10 cellular contexts compared by ENCODE assay signal in genomic region chr3:52681610-52682009, GRCh38. TPM values are rescaled to one million over a fixed set of nuclear protein-coding genes. Genes with fewer than 3 reads are reported as not detected.
A peak's percentile ranks its signal among the peaks of the same experiment; 100 is the strongest.
DNase-seq lines count a peak whose midpoint lies in the region; ATAC-seq, FAIRE-seq and TF ChIP-seq lines count a peak whose summit lies in the region.
"Had no signal": no experiment of that assay in that cellular context is flagged by ENCODE, and none has a peak within 500 bp of the region (broad histone marks: within the 10 kb centered on the region; RNA-seq: fewer than 3 reads in every experiment).

No MANE protein-coding gene starts in this region.

- TF ChIP-seq RAD21 in HepG2 (CRISPR knock-in tag; IDR thresholded peaks at IDR 0.05): no peak

- H3K27me3 Mint-ChIP-seq in activated T-cell treated with anti-CD3 and anti-CD28 coated beads, Interleukin-2, amount 50 U/mL, for 72 hours (ENCODE audit: low read depth): no peaks in the 10 kb centered on the region
- H3K27me3 Mint-ChIP-seq in WTC11 (ENCODE audit: low read depth): no peaks in the 10 kb centered on the region; the same call in 1 of the 2 replicates

- H3K9ac ChIP-seq in HepG2 (ENCODE audit: insufficient read depth, low read depth, low read length): peak overlapping the region; percentile 19; the same call in 1 of the 2 replicates

- peaks cover 56% of the 10 kb centered on the region for H3K79me2 ChIP-seq in HepG2 (ENCODE audit: insufficient read depth, low read length)

- no peak overlapping the region for H2AFZ ChIP-seq in HepG2 (ENCODE audit: low read length)

- H3K36me3 Mint-ChIP-seq in activated T-cell treated with anti-CD3 and anti-CD28 coated beads, Interleukin-2, amount 50 U/mL, for 72 hours (ENCODE audit: insufficient read depth in 2 of 2): peaks cover 15 to 34% of the 10 kb centered on the region in 2 donors
- H3K36me3 Mint-ChIP-seq in WTC11: peaks cover 30% of the 10 kb centered on the region

- TF ChIP-seq CTCF in WTC11 (IDR thresholded peaks at IDR 0.05) (no peak), HepG2 (CRISPR knock-in tag; IDR thresholded peaks at IDR 0.05) (no peak), tibial nerve (IDR thresholded peaks at IDR 0.05) (no peak), GM20000 (IDR thresholded peaks at IDR 0.05; ENCODE audit: extremely low read depth, missing control alignments) (no peak)

- peak overlapping the region; percentile 45 for H3K4me2 ChIP-seq in HepG2 (ENCODE audit: low read depth, low read length)

- H3K36me3 ChIP-seq in HepG2 (replicated peaks in 1 of 2; ENCODE audit: control insufficient read depth in 1 of 2, insufficient read depth in 2 of 2, low read length in 2 of 2) (peaks cover 4 to 30% of the 10 kb centered on the region in 2 experiments), tibial nerve (peaks cover 3 to 28% (median 11%) of the 10 kb centered on the region in 3 donors)

- intact Hi-C loops in HepG2 (cut with micrococcal nuclease; ENCODE audit: unreplicated experiment): loop anchor here (1.0 kb wide), 1 partner anchor 209 kb away; no protein-coding TSS in a partner anchor

- ATAC-seq in activated T-cell treated with anti-CD3 and anti-CD28 coated beads, Interleukin-2, amount 50 U/mL, for 72 hours (replicated peaks in 1 of 2): no peak
- ATAC-seq in WTC11: no peak
- ATAC-seq in HepG2: no peak
- no peak for ATAC-seq in GM18519 (IDR thresholded peaks at IDR 0.05; ENCODE audit: low FRiP score, unreplicated experiment)

- H3K4me1 ChIP-seq in HepG2 (ENCODE audit: insufficient read depth, low read length): peaks cover 66% of the 10 kb centered on the region
- H3K4me1 ChIP-seq in tibial nerve: peaks cover 1 to 70% (median 47%) of the 10 kb centered on the region in 4 donors

- FAIRE-seq in HepG2 (lab: Jason Lieb, UNC): no peak

- H3K4me1 Mint-ChIP-seq in activated T-cell treated with anti-CD3 and anti-CD28 coated beads, Interleukin-2, amount 50 U/mL, for 72 hours (ENCODE audit: low read depth): peaks cover 70% of the 10 kb centered on the region
- peaks cover 18% of the 10 kb centered on the region for H3K4me1 Mint-ChIP-seq in WTC11

- H3K27ac ChIP-seq in HepG2 (ENCODE audit: extremely low read length, insufficient read depth, low read length): peak overlapping the region; percentile 70
- H3K27ac ChIP-seq in tibial nerve: peak overlapping the region; percentile 21 to 99 (median 76)
- H3K27ac ChIP-seq: C4-2B had no signal

- no peaks in the 10 kb centered on the region for H3K9me3 Mint-ChIP-seq in activated T-cell treated with anti-CD3 and anti-CD28 coated beads, Interleukin-2, amount 50 U/mL, for 72 hours
- H3K9me3 Mint-ChIP-seq in WTC11: no peaks in the 10 kb centered on the region

- TF ChIP-seq EP300 in HepG2 (IDR thresholded peaks at IDR 0.05; ENCODE audit: low read depth in 2 of 2, low read length in 2 of 2) (no peak), HepG2 (CRISPR knock-in tag; IDR thresholded peaks at IDR 0.05; ENCODE audit: borderline replicate concordance) (no peak), tibial nerve (IDR thresholded peaks at IDR 0.05) (no peak)

- DNase-seq in activated T-cell treated with anti-CD3 and anti-CD28 coated beads, Interleukin-2, amount 50 U/mL, for 72 hours: no peak
- DNase-seq in activated T-cell treated with anti-CD3 and anti-CD28 coated beads, Interleukin-2, amount 50 U/mL, for 48 hours: no peak
- DNase-seq in WTC11 (ENCODE audit: low spot score): no peak
- no peak for DNase-seq in HepG2 (ENCODE audit: low spot score)
- no peak for DNase-seq in tibial nerve (ENCODE audit: low spot score in 2 of 2)
- no peak for DNase-seq in GM20000 (ENCODE audit: low spot score)
- DNase-seq in GOT3 (lab: John Stamatoyannopoulos, UW): no peak
- DNase-seq: NCI-H1092 had no signal

- no peaks in the 10 kb centered on the region; the same call in 1 of the 2 replicates for H4K20me1 ChIP-seq in HepG2 (ENCODE audit: insufficient read depth, low read length)

- H3K27ac Mint-ChIP-seq in activated T-cell treated with anti-CD3 and anti-CD28 coated beads, Interleukin-2, amount 50 U/mL, for 72 hours: peak overlapping the region; percentile 96
- peak overlapping the region; percentile 16 for H3K27ac Mint-ChIP-seq in WTC11

- BruUV-seq in HepG2 (replicated peaks; lab: Mats Ljungman, UMichigan): no TSS peak

- TF ChIP-seq POLR2A in HepG2 (IDR thresholded peaks at IDR 0.05; ENCODE audit: insufficient read depth in 1 of 2, low read depth in 2 of 2, low read length in 2 of 2) (no peak), tibial nerve (IDR thresholded peaks at IDR 0.05) (no peak)

- H3K27me3 ChIP-seq in HepG2 (ENCODE audit: control insufficient read depth in 1 of 2, insufficient read depth in 2 of 2, low read length in 2 of 2) (no peaks in the 10 kb centered on the region; a peak in 1 of 5 replicates), tibial nerve (no peaks in the 10 kb centered on the region)

- no peaks in the 10 kb centered on the region for H3K9me3 ChIP-seq in HepG2 (ENCODE audit: low read length)
- no peaks in the 10 kb centered on the region for H3K9me3 ChIP-seq in tibial nerve

- CTCF ChIA-PET in WTC11 (lab: Charles Lee): interaction anchor here (1.0 kb wide), 1 partner anchor 117 kb away, joined by 3 read pairs; no protein-coding TSS in a partner anchor
- CTCF ChIA-PET in HepG2 (lab: Yijun Ruan, JAX; ENCODE audit: low intra/inter-chr PET ratio, low total read pairs): interaction anchor here (1.2 kb wide), 1 partner anchor 210 kb away, joined by 3 read pairs; no protein-coding TSS in a partner anchor

- H3K4me3 ChIP-seq in HepG2 (replicated peaks in 1 of 3; ENCODE audit: insufficient read depth in 1 of 3, low read depth in 2 of 3, low read length in 3 of 3) (no peak overlapping the region), tibial nerve (no peak overlapping the region)

- 91% methylated on average over 3 of the region's 3 CpGs for WGBS in HepG2 (ENCODE audit: low lambda C conversion rate)
- 27 to 51% methylated on average over 3 of the region's 3 CpGs for WGBS in tibial nerve, 2 donors

- in situ Hi-C loops in HepG2 (cut with HindIII; ENCODE audit: extremely low pct_ligation_motif_present, low pct_unique_long_range_greater_than_20kb): loop anchor here (10.0 kb wide), 1 partner anchor 227 kb away; the partner anchor contains the start of genes NISCH and TNNC1

- POLR2A ChIA-PET in WTC11 (lab: Charles Lee) (no interaction called here), HepG2 (lab: Yijun Ruan, JAX) (interaction anchor here (1.0 to 1.1 kb wide), 2 partner anchors 23 to 145 kb away, joined by 4 to 8 read pairs; partner anchors contain the start of genes GLT8D1, SPCS1 and UQCC5)

- peak overlapping the region; percentile 65 to 77 for H3K4me3 Mint-ChIP-seq in activated T-cell treated with anti-CD3 and anti-CD28 coated beads, Interleukin-2, amount 50 U/mL, for 72 hours
- no peak overlapping the region for H3K4me3 Mint-ChIP-seq in WTC11

RNA-seq across cellular contexts. Expression of gene PBRM1, which starts 4.1 kb away (rescaled TPM):
- 10 to 100 TPM; 66.2 to 66.7 TPM for total RNA-seq in activated T-cell treated with anti-CD3 and anti-CD28 coated beads, Interleukin-2, amount 50 U/mL, for 72 hours
- total RNA-seq in WTC11 (2021): 44.3 to 48.8 TPM (median 48.8 TPM) in 3 replicates
- total RNA-seq in HepG2 (2016; rRNA removed; fragmentation: Illumina TruSeq; extraction: Trizol): 33.2 and 47.0 TPM in 2 replicates
- 5.1 and 8.0 TPM in 2 replicates for total RNA-seq in HepG2 (2016; cell fraction: cytosol; rRNA removed; fragmentation: Illumina TruSeq; extraction: Trizol; ENCODE audit: low read depth)
- 33.8 and 40.2 TPM in 2 replicates for total RNA-seq in HepG2 (2016; cell fraction: insoluble cytoplasmic fraction; rRNA removed; fragmentation: Illumina TruSeq; extraction: Trizol)
- total RNA-seq in HepG2 (2016; cell fraction: membrane; rRNA removed; fragmentation: Illumina TruSeq; extraction: Trizol): 13.4 and 13.8 TPM in 2 replicates
- total RNA-seq in HepG2 (2016; cell fraction: nucleus; rRNA removed; fragmentation: Illumina TruSeq; extraction: Trizol): 49.5 and 50.7 TPM in 2 replicates
- 9.6 and 10.9 TPM in 2 replicates for polyA plus RNA-seq in HepG2 (2011; rRNA removed)
- polyA plus RNA-seq in HepG2 (2011; cell fraction: cytosol; rRNA removed): 6.0 and 7.9 TPM in 2 replicates
- 15.1 and 15.8 TPM in 2 replicates for polyA plus RNA-seq in HepG2 (2011; cell fraction: nucleus; rRNA removed)
- polyA plus RNA-seq in HepG2 (2012): 10.4 and 11.8 TPM in 2 replicates
- 0.65 and 1.2 TPM in 2 replicates for polyA plus RNA-seq in HepG2 (2016; cell fraction: cytosol; fragmentation: Illumina TruSeq; extraction: Trizol; ENCODE audit: low read depth)
- 19.3 and 20.8 TPM in 2 replicates for polyA plus RNA-seq in HepG2 (2016; cell fraction: insoluble cytoplasmic fraction; fragmentation: Illumina TruSeq; extraction: Trizol; ENCODE audit: low read depth)
- 1.9 and 2.1 TPM in 2 replicates for polyA plus RNA-seq in HepG2 (2016; cell fraction: membrane; fragmentation: Illumina TruSeq; extraction: Trizol; ENCODE audit: low read depth)
- polyA plus RNA-seq in HepG2 (2016; cell fraction: nucleus; fragmentation: Illumina TruSeq; extraction: Trizol; ENCODE audit: insufficient read depth, low read depth): 22.8 and 26.1 TPM in 2 replicates
- 25.3 and 61.3 TPM in 2 replicates for polyA minus RNA-seq in HepG2 (2011; rRNA and poly(A)+ RNA removed; ENCODE audit: low replicate concordance)
- polyA minus RNA-seq in HepG2 (2011; cell fraction: cytosol; rRNA and poly(A)+ RNA removed): 22.6 and 23.7 TPM in 2 replicates
- polyA minus RNA-seq in HepG2 (2011; cell fraction: nucleus; rRNA and poly(A)+ RNA removed): 57.8 and 69.2 TPM in 2 replicates
- 100 to 1,000 TPM in 3 of 4 donors, 10 to 100 TPM in 1; 87.0 to 123 (median 114) TPM for total RNA-seq in tibial nerve

RNA-seq across cellular contexts. Expression of gene GNL3, which starts 4.2 kb away (rescaled TPM):
- total RNA-seq in activated T-cell treated with anti-CD3 and anti-CD28 coated beads, Interleukin-2, amount 50 U/mL, for 72 hours: 100 to 1,000 TPM; 131 to 158 TPM
- 131 to 180 TPM (median 133 TPM) in 3 replicates for total RNA-seq in WTC11 (2021)
- 257 and 281 TPM in 2 replicates for total RNA-seq in HepG2 (2016; rRNA removed; fragmentation: Illumina TruSeq; extraction: Trizol)
- 60.4 and 64.3 TPM in 2 replicates for total RNA-seq in HepG2 (2016; cell fraction: cytosol; rRNA removed; fragmentation: Illumina TruSeq; extraction: Trizol; ENCODE audit: low read depth)
- total RNA-seq in HepG2 (2016; cell fraction: insoluble cytoplasmic fraction; rRNA removed; fragmentation: Illumina TruSeq; extraction: Trizol): 257 and 284 TPM in 2 replicates
- 76.1 and 91.0 TPM in 2 replicates for total RNA-seq in HepG2 (2016; cell fraction: membrane; rRNA removed; fragmentation: Illumina TruSeq; extraction: Trizol)
- 252 and 273 TPM in 2 replicates for total RNA-seq in HepG2 (2016; cell fraction: nucleus; rRNA removed; fragmentation: Illumina TruSeq; extraction: Trizol)
- 91.7 and 129 TPM in 2 replicates for polyA plus RNA-seq in HepG2 (2011; rRNA removed)
- polyA plus RNA-seq in HepG2 (2011; cell fraction: cytosol; rRNA removed): 37.1 and 48.9 TPM in 2 replicates
- 185 and 204 TPM in 2 replicates for polyA plus RNA-seq in HepG2 (2011; cell fraction: nucleus; rRNA removed)
- 118 and 153 TPM in 2 replicates for polyA plus RNA-seq in HepG2 (2012)
- polyA plus RNA-seq in HepG2 (2016; cell fraction: cytosol; fragmentation: Illumina TruSeq; extraction: Trizol; ENCODE audit: low read depth): 27.6 and 27.7 TPM in 2 replicates
- polyA plus RNA-seq in HepG2 (2016; cell fraction: insoluble cytoplasmic fraction; fragmentation: Illumina TruSeq; extraction: Trizol; ENCODE audit: low read depth): 214 and 224 TPM in 2 replicates
- 41.7 and 44.4 TPM in 2 replicates for polyA plus RNA-seq in HepG2 (2016; cell fraction: membrane; fragmentation: Illumina TruSeq; extraction: Trizol; ENCODE audit: low read depth)
- polyA plus RNA-seq in HepG2 (2016; cell fraction: nucleus; fragmentation: Illumina TruSeq; extraction: Trizol; ENCODE audit: insufficient read depth, low read depth): 336 and 359 TPM in 2 replicates
- polyA minus RNA-seq in HepG2 (2011; rRNA and poly(A)+ RNA removed; ENCODE audit: low replicate concordance): 38.6 and 73.5 TPM in 2 replicates
- polyA minus RNA-seq in HepG2 (2011; cell fraction: cytosol; rRNA and poly(A)+ RNA removed): 34.7 and 37.7 TPM in 2 replicates
- 291 and 322 TPM in 2 replicates for polyA minus RNA-seq in HepG2 (2011; cell fraction: nucleus; rRNA and poly(A)+ RNA removed)
- total RNA-seq in tibial nerve: 10 to 100 TPM; 44.8 to 57.5 (median 52.6) TPM

RNA-seq across cellular contexts. Expression of gene GLT8D1, which starts 24.0 kb away (rescaled TPM):
- total RNA-seq in activated T-cell treated with anti-CD3 and anti-CD28 coated beads, Interleukin-2, amount 50 U/mL, for 72 hours: 10 to 100 TPM; 37.8 to 38.3 TPM
- total RNA-seq in WTC11 (2021): 41.2 to 46.0 TPM (median 43.8 TPM) in 3 replicates
- total RNA-seq in HepG2 (2016; rRNA removed; fragmentation: Illumina TruSeq; extraction: Trizol): 65.1 and 110 TPM in 2 replicates
- 26.1 and 37.4 TPM in 2 replicates for total RNA-seq in HepG2 (2016; cell fraction: cytosol; rRNA removed; fragmentation: Illumina TruSeq; extraction: Trizol; ENCODE audit: low read depth)
- 57.9 and 103 TPM in 2 replicates for total RNA-seq in HepG2 (2016; cell fraction: insoluble cytoplasmic fraction; rRNA removed; fragmentation: Illumina TruSeq; extraction: Trizol)
- 58.5 and 71.5 TPM in 2 replicates for total RNA-seq in HepG2 (2016; cell fraction: membrane; rRNA removed; fragmentation: Illumina TruSeq; extraction: Trizol)
- 95.9 and 108 TPM in 2 replicates for total RNA-seq in HepG2 (2016; cell fraction: nucleus; rRNA removed; fragmentation: Illumina TruSeq; extraction: Trizol)
- 109 and 121 TPM in 2 replicates for polyA plus RNA-seq in HepG2 (2011; rRNA removed)
- 73.3 and 91.3 TPM in 2 replicates for polyA plus RNA-seq in HepG2 (2011; cell fraction: cytosol; rRNA removed)
- 70.1 and 84.3 TPM in 2 replicates for polyA plus RNA-seq in HepG2 (2011; cell fraction: nucleus; rRNA removed)
- polyA plus RNA-seq in HepG2 (2012): 73.6 and 98.8 TPM in 2 replicates
- 24.2 and 36.5 TPM in 2 replicates for polyA plus RNA-seq in HepG2 (2016; cell fraction: cytosol; fragmentation: Illumina TruSeq; extraction: Trizol; ENCODE audit: low read depth)
- 69.1 and 71.8 TPM in 2 replicates for polyA plus RNA-seq in HepG2 (2016; cell fraction: insoluble cytoplasmic fraction; fragmentation: Illumina TruSeq; extraction: Trizol; ENCODE audit: low read depth)
- polyA plus RNA-seq in HepG2 (2016; cell fraction: membrane; fragmentation: Illumina TruSeq; extraction: Trizol; ENCODE audit: low read depth): 43.6 and 60.3 TPM in 2 replicates
- 167 and 178 TPM in 2 replicates for polyA plus RNA-seq in HepG2 (2016; cell fraction: nucleus; fragmentation: Illumina TruSeq; extraction: Trizol; ENCODE audit: insufficient read depth, low read depth)
- polyA minus RNA-seq in HepG2 (2011; rRNA and poly(A)+ RNA removed; ENCODE audit: low replicate concordance): 39.4 and 50.8 TPM in 2 replicates
- 36.1 and 37.9 TPM in 2 replicates for polyA minus RNA-seq in HepG2 (2011; cell fraction: cytosol; rRNA and poly(A)+ RNA removed)
- polyA minus RNA-seq in HepG2 (2011; cell fraction: nucleus; rRNA and poly(A)+ RNA removed): 33.9 and 50.1 TPM in 2 replicates
- total RNA-seq in tibial nerve: 100 to 1,000 TPM in 1 of 4 donors, 10 to 100 TPM in 3; 44.7 to 109 (median 94.9) TPM

RNA-seq across cellular contexts. Expression of gene SPCS1, which starts 24.3 kb away (rescaled TPM):
- total RNA-seq in activated T-cell treated with anti-CD3 and anti-CD28 coated beads, Interleukin-2, amount 50 U/mL, for 72 hours: 100 to 1,000 TPM; 100 to 111 TPM
- total RNA-seq in WTC11 (2021): 92.5 to 101 TPM (median 98.5 TPM) in 3 replicates
- total RNA-seq in HepG2 (2016; rRNA removed; fragmentation: Illumina TruSeq; extraction: Trizol): 100 and 120 TPM in 2 replicates
- 40.5 and 45.6 TPM in 2 replicates for total RNA-seq in HepG2 (2016; cell fraction: cytosol; rRNA removed; fragmentation: Illumina TruSeq; extraction: Trizol; ENCODE audit: low read depth)
- 101 and 120 TPM in 2 replicates for total RNA-seq in HepG2 (2016; cell fraction: insoluble cytoplasmic fraction; rRNA removed; fragmentation: Illumina TruSeq; extraction: Trizol)
- 58.3 and 62.1 TPM in 2 replicates for total RNA-seq in HepG2 (2016; cell fraction: membrane; rRNA removed; fragmentation: Illumina TruSeq; extraction: Trizol)
- 98.8 and 103 TPM in 2 replicates for total RNA-seq in HepG2 (2016; cell fraction: nucleus; rRNA removed; fragmentation: Illumina TruSeq; extraction: Trizol)
- 61.8 and 84.6 TPM in 2 replicates for polyA plus RNA-seq in HepG2 (2011; rRNA removed)
- 92.3 and 116 TPM in 2 replicates for polyA plus RNA-seq in HepG2 (2011; cell fraction: cytosol; rRNA removed)
- 20.3 and 25.6 TPM in 2 replicates for polyA plus RNA-seq in HepG2 (2011; cell fraction: nucleus; rRNA removed)
- polyA plus RNA-seq in HepG2 (2012): 100 and 134 TPM in 2 replicates
- polyA plus RNA-seq in HepG2 (2016; cell fraction: cytosol; fragmentation: Illumina TruSeq; extraction: Trizol; ENCODE audit: low read depth): 78.3 and 89.5 TPM in 2 replicates
- 176 and 187 TPM in 2 replicates for polyA plus RNA-seq in HepG2 (2016; cell fraction: insoluble cytoplasmic fraction; fragmentation: Illumina TruSeq; extraction: Trizol; ENCODE audit: low read depth)
- 91.4 and 105 TPM in 2 replicates for polyA plus RNA-seq in HepG2 (2016; cell fraction: membrane; fragmentation: Illumina TruSeq; extraction: Trizol; ENCODE audit: low read depth)
- polyA plus RNA-seq in HepG2 (2016; cell fraction: nucleus; fragmentation: Illumina TruSeq; extraction: Trizol; ENCODE audit: insufficient read depth, low read depth): 241 and 261 TPM in 2 replicates
- 76.0 and 91.3 TPM in 2 replicates for polyA minus RNA-seq in HepG2 (2011; rRNA and poly(A)+ RNA removed; ENCODE audit: low replicate concordance)
- polyA minus RNA-seq in HepG2 (2011; cell fraction: cytosol; rRNA and poly(A)+ RNA removed): 48.9 and 80.5 TPM in 2 replicates
- 23.1 and 23.6 TPM in 2 replicates for polyA minus RNA-seq in HepG2 (2011; cell fraction: nucleus; rRNA and poly(A)+ RNA removed)
- total RNA-seq in tibial nerve: 100 to 1,000 TPM in 1 of 4 donors, 10 to 100 TPM in 3; 58.8 to 123 (median 77.4) TPM
